In the genomic region with DNA sequence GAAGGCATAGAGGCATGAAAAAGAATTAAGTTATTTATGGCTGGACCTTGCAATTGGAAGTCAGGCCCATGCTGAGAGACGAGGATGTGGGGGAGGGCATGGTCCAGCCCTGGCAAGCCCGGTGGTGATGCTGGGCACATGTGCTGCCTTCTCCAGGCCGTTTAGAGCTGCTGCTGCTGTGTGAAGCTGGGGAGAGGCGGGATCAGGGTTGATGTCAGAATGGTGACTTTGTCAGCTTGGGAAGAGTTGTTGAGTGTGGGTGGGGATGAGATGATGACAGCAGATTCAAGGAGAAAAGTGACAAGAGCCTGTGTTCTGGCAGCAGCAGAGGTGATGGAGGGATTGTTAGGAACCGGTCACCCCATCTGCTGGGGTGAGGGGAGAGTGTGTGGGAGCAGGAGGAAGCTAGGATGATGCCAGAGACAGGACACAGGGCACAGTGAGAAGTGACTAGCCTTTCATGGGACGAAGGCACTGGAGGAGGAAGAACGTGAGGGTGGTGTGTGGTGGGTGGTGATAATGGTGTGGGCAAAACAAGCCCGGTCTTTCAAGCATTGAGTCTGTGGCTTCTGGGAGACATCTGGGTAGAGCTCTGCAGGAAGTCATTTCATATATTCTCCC, we compare ENCODE assay signal across 24 cellular contexts.
DNase-seq lines count a peak whose midpoint lies in the region; ATAC-seq and TF ChIP-seq lines count a peak whose summit lies in the region.
"Had no signal": no experiment of that assay in that cellular context is flagged by ENCODE, and none has a peak within 500 bp of the region (broad histone marks: within the 10 kb centered on the region; RNA-seq: fewer than 3 reads in every experiment).

No MANE protein-coding gene starts in this region.

- POLR2A ChIA-PET in naive thymus-derived CD8-positive, alpha-beta T cell (lab: Charles Lee): no interaction called here

- intact Hi-C loops in right cardiac atrium (cut with DNase I) (no loop called here), adrenal gland (cut with DNase I) (no loop called here)
- intact Hi-C loops in activated T-helper 1 cell treated with anti-CD3 and anti-CD28 coated beads, Interleukin-12 subunit alpha, Interleukin-12 subunit beta, Interleukin-2, Interleukin-4 antibody, amounts not matched to agents 30 ng/mL and 10 ng/mL and 1 ng/mL, durations not matched to agents 14 hours and 24 hours and 36 hours (cut with micrococcal nuclease): no loop called here

- H3K27me3 Mint-ChIP-seq in naive thymus-derived CD8-positive, alpha-beta T cell: peaks cover 0 to 9% (median 0%) of the 10 kb centered on the region in 5 donors
- peaks cover 1% of the 10 kb centered on the region for H3K27me3 Mint-ChIP-seq in activated T-helper 1 cell treated with anti-CD3 and anti-CD28 coated beads, Interleukin-12 subunit alpha, Interleukin-12 subunit beta, Interleukin-2, Interleukin-4 antibody, amounts not matched to agents 30 ng/mL and 10 ng/mL and 1 ng/mL, durations not matched to agents 14 hours and 24 hours and 36 hours (ENCODE audit: insufficient read depth)
- H3K27me3 Mint-ChIP-seq: CD4-positive, CD25-positive, alpha-beta regulatory T cell had no signal

- H3K27ac ChIP-seq in right cardiac atrium (ENCODE audit: low read length) (no peak overlapping the region), right atrium auricular region (no peak overlapping the region), adrenal gland (no peak overlapping the region)
- H3K27ac ChIP-seq: SJCRH30 had no signal

- peaks cover 0 to 7% (median 5%) of the 10 kb centered on the region in 3 donors for H3K36me3 Mint-ChIP-seq in naive thymus-derived CD8-positive, alpha-beta T cell
- H3K36me3 Mint-ChIP-seq in activated T-helper 1 cell treated with anti-CD3 and anti-CD28 coated beads, Interleukin-12 subunit alpha, Interleukin-12 subunit beta, Interleukin-2, Interleukin-4 antibody, amounts not matched to agents 30 ng/mL and 10 ng/mL and 1 ng/mL, durations not matched to agents 14 hours and 24 hours and 36 hours (ENCODE audit: low read depth): no peaks in the 10 kb centered on the region
- H3K36me3 Mint-ChIP-seq: CD4-positive, CD25-positive, alpha-beta regulatory T cell had no signal

- H3K4me1 ChIP-seq in right cardiac atrium (ENCODE audit: control insufficient read depth, insufficient read depth, low read length): no peaks in the 10 kb centered on the region
- H3K4me1 ChIP-seq in right atrium auricular region: no peaks in the 10 kb centered on the region
- no peaks in the 10 kb centered on the region for H3K4me1 ChIP-seq in adrenal gland (replicated peaks in 1 of 2)
- H3K4me1 ChIP-seq: BE2C, SJCRH30 had no signal

- no peak for DNase-seq in right cardiac atrium
- no peak for DNase-seq in right atrium auricular region (ENCODE audit: low spot score)
- peak; percentile 15 for DNase-seq in MV-4-11 (lab: John Stamatoyannopoulos, UW)
- DNase-seq in naive thymus-derived CD8-positive, alpha-beta T cell: no peak
- DNase-seq in adrenal gland: no peak
- no peak for DNase-seq in activated T-helper 1 cell treated with anti-CD3 and anti-CD28 coated beads, Interleukin-12 subunit alpha, Interleukin-12 subunit beta, Interleukin-2, Interleukin-4 antibody, amounts not matched to agents 30 ng/mL and 10 ng/mL and 1 ng/mL, durations not matched to agents 14 hours and 24 hours and 36 hours (ENCODE audit: low spot score)
- no peak for DNase-seq in SKM-1 (lab: John Stamatoyannopoulos, UW; ENCODE audit: unreplicated experiment)
- DNase-seq: 8988T; ACHN; BE2C; CD4-positive, CD25-positive, alpha-beta regulatory T cell; HCEC 1CT; Karpas-422; NCI-H1105; NCI-H146; NCI-H1930; NCI-H446; NCI-H524 treated with DMSO at 0.1 percent for 48 hours; NCI-H774; PC-3; SJCRH30 had no signal

- H3K36me3 ChIP-seq in right atrium auricular region: no peaks in the 10 kb centered on the region
- no peaks in the 10 kb centered on the region for H3K36me3 ChIP-seq in adrenal gland (replicated peaks in 1 of 2)
- H3K36me3 ChIP-seq: BE2C, SJCRH30 had no signal

- no peak overlapping the region for H3K4me3 Mint-ChIP-seq in naive thymus-derived CD8-positive, alpha-beta T cell
- no peak overlapping the region for H3K4me3 Mint-ChIP-seq in activated T-helper 1 cell treated with anti-CD3 and anti-CD28 coated beads, Interleukin-12 subunit alpha, Interleukin-12 subunit beta, Interleukin-2, Interleukin-4 antibody, amounts not matched to agents 30 ng/mL and 10 ng/mL and 1 ng/mL, durations not matched to agents 14 hours and 24 hours and 36 hours
- H3K4me3 Mint-ChIP-seq: CD4-positive, CD25-positive, alpha-beta regulatory T cell had no signal

- H3K4me3 ChIP-seq in right cardiac atrium (ENCODE audit: low read length) (no peak overlapping the region), right atrium auricular region (no peak overlapping the region), adrenal gland (no peak overlapping the region)
- H3K4me3 ChIP-seq: GM12878, SJCRH30 had no signal

- no peaks in the 10 kb centered on the region for H3K9me3 ChIP-seq in right cardiac atrium (ENCODE audit: control insufficient read depth, low read length)
- no peaks in the 10 kb centered on the region for H3K9me3 ChIP-seq in right atrium auricular region
- no peaks in the 10 kb centered on the region for H3K9me3 ChIP-seq in adrenal gland (replicated peaks in 1 of 3)
- H3K9me3 ChIP-seq: BE2C, SJCRH30 had no signal

- no peaks in the 10 kb centered on the region for H3K9me3 Mint-ChIP-seq in naive thymus-derived CD8-positive, alpha-beta T cell
- no peaks in the 10 kb centered on the region for H3K9me3 Mint-ChIP-seq in activated T-helper 1 cell treated with anti-CD3 and anti-CD28 coated beads, Interleukin-12 subunit alpha, Interleukin-12 subunit beta, Interleukin-2, Interleukin-4 antibody, amounts not matched to agents 30 ng/mL and 10 ng/mL and 1 ng/mL, durations not matched to agents 14 hours and 24 hours and 36 hours

- 32% methylated on average over 8 of the region's 8 CpGs for WGBS in right cardiac atrium
- WGBS in adrenal gland, 4 donors: 61 to 83% (median 68%) methylated on average over 8 of the region's 8 CpGs

- ATAC-seq in right cardiac atrium: peak; percentile 46 to 54
- ATAC-seq in naive thymus-derived CD8-positive, alpha-beta T cell: no peak
- ATAC-seq: GM12878, HepG2, PC-3, SK-N-SH treated with all-trans-retinoic acid at 6 μM for 48 hours had no signal

- TF ChIP-seq POLR2A in adrenal gland (IDR thresholded peaks at IDR 0.05): no peak

- peak overlapping the region in 6 of 10 donors; percentile 7 to 33 (median 27) for H3K27ac Mint-ChIP-seq in naive thymus-derived CD8-positive, alpha-beta T cell
- no peak overlapping the region for H3K27ac Mint-ChIP-seq in activated T-helper 1 cell treated with anti-CD3 and anti-CD28 coated beads, Interleukin-12 subunit alpha, Interleukin-12 subunit beta, Interleukin-2, Interleukin-4 antibody, amounts not matched to agents 30 ng/mL and 10 ng/mL and 1 ng/mL, durations not matched to agents 14 hours and 24 hours and 36 hours
- H3K27ac Mint-ChIP-seq: CD4-positive, CD25-positive, alpha-beta regulatory T cell had no signal

- peaks cover 6 to 11% (median 9%) of the 10 kb centered on the region in 4 donors for H3K4me1 Mint-ChIP-seq in naive thymus-derived CD8-positive, alpha-beta T cell
- H3K4me1 Mint-ChIP-seq in activated T-helper 1 cell treated with anti-CD3 and anti-CD28 coated beads, Interleukin-12 subunit alpha, Interleukin-12 subunit beta, Interleukin-2, Interleukin-4 antibody, amounts not matched to agents 30 ng/mL and 10 ng/mL and 1 ng/mL, durations not matched to agents 14 hours and 24 hours and 36 hours (ENCODE audit: low read depth): no peaks in the 10 kb centered on the region
- H3K4me1 Mint-ChIP-seq: CD4-positive, CD25-positive, alpha-beta regulatory T cell had no signal

- no peaks in the 10 kb centered on the region for H3K27me3 ChIP-seq in right cardiac atrium (ENCODE audit: control insufficient read depth, insufficient read depth)
- H3K27me3 ChIP-seq in right atrium auricular region: no peaks in the 10 kb centered on the region
- H3K27me3 ChIP-seq in adrenal gland: no peaks in the 10 kb centered on the region
- H3K27me3 ChIP-seq: BE2C had no signal

- TF ChIP-seq CTCF in right atrium auricular region (IDR thresholded peaks at IDR 0.05) (no peak), adrenal gland (IDR thresholded peaks at IDR 0.05) (no peak)

Comparison
In these comparisons a context has a peak if more than half of its experiments do, and no peak if none do; other contexts are left out.
1. ATAC-seq: peak in right cardiac atrium (2 of 2); none in naive thymus-derived CD8-positive, alpha-beta T cell (0 of 2).